Comparison of ENCODE assay signal across 2 cellular contexts in genomic region chr17:41659813-41660212, GRCh38.
TF ChIP-seq lines count a peak whose summit lies in the region.

No MANE protein-coding gene starts in this region.

TF ChIP-seq in GM12878, 131 proteins besides CTCF, POLR2A, EP300 and RAD21:
- TF ChIP-seq POU2F2 (IDR thresholded peaks at IDR 0.05; ENCODE audit: borderline replicate concordance, low read depth, low read length): peak; percentile 76; the same call in 1 of the 3 replicates
- no peak for TF ChIP-seq ATF7 (IDR thresholded peaks at IDR 0.05; ENCODE audit: low read depth)
- TF ChIP-seq IKZF2 (IDR thresholded peaks at IDR 0.05): no peak
- no peak for TF ChIP-seq POLR2AphosphoS5 (IDR thresholded peaks at IDR 0.05; ENCODE audit: low read length)
- TF ChIP-seq SP1 (IDR thresholded peaks at IDR 0.05; ENCODE audit: low read depth, low read length): no peak
TF ChIP-seq in GM12878: peak in this region for 1.

TF ChIP-seq in SK-N-SH, 30 proteins besides CTCF, POLR2A, EP300 and RAD21:
- no peak for TF ChIP-seq MXI1 (IDR thresholded peaks at IDR 0.05; ENCODE audit: low read depth, low read length)
- TF ChIP-seq POLR2AphosphoS5 (IDR thresholded peaks at IDR 0.05; ENCODE audit: low read depth, low read length): no peak
- TF ChIP-seq IRF3 (IDR thresholded peaks at IDR 0.05; ENCODE audit: low read depth, low read length): no peak
- no peak for TF ChIP-seq REST (IDR thresholded peaks at IDR 0.05; ENCODE audit: low read depth, low read length)
- TF ChIP-seq RCOR1 (IDR thresholded peaks at IDR 0.05; ENCODE audit: low read length): no peak
- no peak for TF ChIP-seq TAF1 (IDR thresholded peaks at IDR 0.05; ENCODE audit: borderline replicate concordance, low read depth, low read length)
- TF ChIP-seq SIN3A (IDR thresholded peaks at IDR 0.05; ENCODE audit: borderline replicate concordance, low read depth, low read length): no peak
